1 cellular context compared by ENCODE assay signal in the genomic region with DNA sequence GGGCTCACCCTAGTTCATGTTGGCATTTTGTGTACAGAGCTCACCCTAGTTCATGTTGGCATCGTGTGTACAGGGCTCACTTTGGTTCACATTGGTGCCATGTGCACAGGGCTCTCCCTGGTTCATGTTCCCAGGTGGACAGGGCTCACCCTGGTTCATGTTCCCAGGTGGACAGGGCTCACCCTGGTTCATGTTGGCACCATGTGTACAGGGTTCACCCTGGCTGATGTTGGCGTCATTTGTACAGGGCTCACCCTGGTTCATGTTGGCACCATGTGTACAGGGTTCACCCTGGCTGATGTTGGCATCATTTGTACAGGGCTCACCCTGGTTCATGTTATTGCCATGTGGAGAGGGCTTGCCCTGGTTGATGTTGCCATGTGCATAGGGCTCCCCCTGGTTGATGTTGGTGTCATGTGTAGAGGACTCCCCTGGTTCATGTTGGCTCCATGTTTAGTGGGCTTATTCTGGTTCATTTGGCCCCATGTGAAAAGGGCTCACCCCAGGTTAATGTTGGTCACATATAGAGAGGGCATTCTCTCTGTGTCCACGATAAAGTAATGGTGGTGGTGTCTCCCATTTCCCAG.
TF ChIP-seq lines count a peak whose summit lies in the region.

No MANE protein-coding gene starts in this region.

TF ChIP-seq in HepG2, 621 proteins besides CTCF, POLR2A, EP300 and RAD21:
- TF ChIP-seq MEIS2 (CRISPR knock-in tag; IDR thresholded peaks at IDR 0.05): no peak
- peak; percentile 56 for TF ChIP-seq STAG1 (CRISPR knock-in tag; IDR thresholded peaks at IDR 0.05)
- no peak for TF ChIP-seq DDIT3 (CRISPR knock-in tag; IDR thresholded peaks at IDR 0.05)
- no peak for TF ChIP-seq ZUFSP (CRISPR knock-in tag; IDR thresholded peaks at IDR 0.05; ENCODE audit: borderline replicate concordance)
- TF ChIP-seq ZNF766 (CRISPR knock-in tag; IDR thresholded peaks at IDR 0.05; ENCODE audit: borderline replicate concordance): no peak
- TF ChIP-seq SMAD3 (CRISPR knock-in tag; IDR thresholded peaks at IDR 0.05): no peak
- TF ChIP-seq ZC3H4 (CRISPR knock-in tag; IDR thresholded peaks at IDR 0.05; ENCODE audit: borderline replicate concordance): no peak
- no peak for TF ChIP-seq WIZ (CRISPR knock-in tag; IDR thresholded peaks at IDR 0.05)
- TF ChIP-seq SMC3 (IDR thresholded peaks at IDR 0.05; ENCODE audit: low read length): peak; percentile 30; the same call in 1 of the 2 replicates
- peak; percentile 28; the same call in 1 of the 2 replicates for TF ChIP-seq MNT (IDR thresholded peaks at IDR 0.05)
- TF ChIP-seq, protein P1, sequence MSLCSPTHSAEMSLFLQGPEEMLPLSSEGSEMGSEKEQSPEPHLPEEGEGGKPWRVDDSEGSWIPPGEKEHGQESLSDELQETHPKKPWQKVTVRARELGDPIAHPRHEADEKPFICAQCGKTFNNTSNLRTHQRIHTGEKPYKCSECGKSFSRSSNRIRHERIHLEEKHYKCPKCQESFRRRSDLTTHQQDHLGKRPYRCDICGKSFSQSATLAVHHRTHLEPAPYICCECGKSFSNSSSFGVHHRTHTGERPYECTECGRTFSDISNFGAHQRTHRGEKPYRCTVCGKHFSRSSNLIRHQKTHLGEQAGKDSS (CRISPR knock-in tag; IDR thresholded peaks at IDR 0.05; ENCODE audit: borderline replicate concordance, low read depth): no peak
- no peak for TF ChIP-seq PCBP2 (optimal IDR thresholded peaks at IDR 0.05; ENCODE audit: low read depth, low read length, poor library complexity, severe bottlenecking)
- TF ChIP-seq CHD2 (IDR thresholded peaks at IDR 0.05; ENCODE audit: low read depth, low read length): no peak
